Comparison of ENCODE assay signal across 19 cellular contexts in the genomic region with DNA sequence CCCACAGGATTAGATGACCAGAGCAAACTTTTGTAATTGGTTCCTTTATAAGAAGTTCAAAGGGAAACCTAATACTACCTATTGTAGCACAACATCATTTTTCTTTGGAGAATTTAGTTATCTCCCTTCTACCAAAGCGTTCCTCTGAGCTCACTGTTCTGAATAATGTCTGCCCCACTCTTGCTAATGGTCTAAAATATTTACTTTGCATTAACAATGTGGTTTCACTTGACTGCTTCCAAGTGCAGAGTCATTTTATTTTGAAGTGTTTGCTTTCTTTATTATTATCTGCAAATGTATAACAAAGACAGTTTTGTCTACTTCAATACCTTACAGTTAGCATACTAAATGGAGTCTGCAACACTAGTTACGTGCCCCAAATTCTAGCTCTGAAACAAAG. TPM values are rescaled to one million over a fixed set of nuclear protein-coding genes. Genes with fewer than 3 reads are reported as not detected.
DNase-seq lines count a peak whose midpoint lies in the region; ATAC-seq and TF ChIP-seq lines count a peak whose summit lies in the region.
"Had no signal": no experiment of that assay in that cellular context is flagged by ENCODE, and none has a peak within 500 bp of the region (broad histone marks: within the 10 kb centered on the region; RNA-seq: fewer than 3 reads in every experiment).

No MANE protein-coding gene starts in this region.

- peaks cover 5% of the 10 kb centered on the region for H3K36me3 Mint-ChIP-seq in Caco-2 (ENCODE audit: insufficient read depth, unreplicated experiment)

- peaks cover 37% of the 10 kb centered on the region for H3K4me1 Mint-ChIP-seq in Caco-2 (ENCODE audit: low read depth, unreplicated experiment)

- CTCF ChIA-PET in Caco-2 (lab: Charles Lee): interaction anchor here (1.6 kb wide), 2 partner anchors 19 to 243 kb away, joined by 6 to 14 read pairs; partner anchors contain the start of gene CALHM5

- no peak overlapping the region for H3K4me3 ChIP-seq in Caco-2 (ENCODE audit: low read depth, low read length)
- H3K4me3 ChIP-seq in fibroblast of lung (replicated peaks in 1 of 4; ENCODE audit: control extremely low read depth in 1 of 4, insufficient read depth in 1 of 4, low read depth in 3 of 4, low read length in 4 of 4): no peak overlapping the region
- no peak overlapping the region for H3K4me3 ChIP-seq in stomach
- H3K4me3 ChIP-seq: A549, MG63, suprapubic skin had no signal

- no peaks in the 10 kb centered on the region for H4K20me1 ChIP-seq in fibroblast of lung (ENCODE audit: control insufficient read depth, extremely low read depth, insufficient read depth, low read length)

- H2AFZ ChIP-seq in fibroblast of lung (ENCODE audit: low read length): no peak overlapping the region

- ATAC-seq in GM21390 (IDR thresholded peaks at IDR 0.05; ENCODE audit: unreplicated experiment) (no peak), Right ventricle myocardium inferior (no peak)
- ATAC-seq: A549, HCT116 had no signal

- H3K9me3 Mint-ChIP-seq in Caco-2 (ENCODE audit: unreplicated experiment): no peaks in the 10 kb centered on the region

- H3K4me1 ChIP-seq in Caco-2 (peaks cover 49% of the 10 kb centered on the region), fibroblast of lung (ENCODE audit: control insufficient read depth, extremely low read depth, insufficient read depth, low read length) (peaks cover 3% of the 10 kb centered on the region), stomach (peaks cover 0 to 4% (median 0%) of the 10 kb centered on the region in 4 donors)
- H3K4me1 ChIP-seq: suprapubic skin had no signal

- H3K36me3 ChIP-seq in Caco-2 (ENCODE audit: control insufficient read depth, insufficient read depth, low read length): no peaks in the 10 kb centered on the region
- H3K36me3 ChIP-seq in fibroblast of lung (ENCODE audit: control insufficient read depth, insufficient read depth, low read length): no peaks in the 10 kb centered on the region
- no peaks in the 10 kb centered on the region for H3K36me3 ChIP-seq in stomach
- H3K36me3 ChIP-seq: MG63, suprapubic skin, WERI-Rb-1 had no signal

- H3K9ac ChIP-seq in fibroblast of lung (ENCODE audit: insufficient read depth, low read length): no peak overlapping the region

- H3K4me3 Mint-ChIP-seq in Caco-2 (ENCODE audit: unreplicated experiment): peak overlapping the region; percentile 60

- H3K27ac ChIP-seq in fibroblast of lung (ENCODE audit: insufficient read depth, low read length) (no peak overlapping the region), stomach (no peak overlapping the region)
- H3K27ac ChIP-seq: A549, suprapubic skin, WERI-Rb-1 had no signal

- TF ChIP-seq CTCF in Caco-2 (IDR thresholded peaks at IDR 0.05; ENCODE audit: insufficient read depth in 1 of 2, low read depth in 1 of 2, low read length in 1 of 2, severe bottlenecking in 1 of 2, unreplicated experiment in 1 of 2) (no peak), fibroblast of lung (conservative IDR thresholded peaks at IDR 0.05 in 1 of 2, IDR thresholded peaks at IDR 0.05 in 1 of 2; ENCODE audit: low read depth in 1 of 2, low read length in 2 of 2) (no peak), stomach (IDR thresholded peaks at IDR 0.05) (no peak)

- no peaks in the 10 kb centered on the region for H3K79me2 ChIP-seq in fibroblast of lung (ENCODE audit: control insufficient read depth, insufficient read depth, low read length)

- no peak overlapping the region for H3K27ac Mint-ChIP-seq in Caco-2 (ENCODE audit: unreplicated experiment)

- H3K27me3 ChIP-seq in Caco-2 (replicated peaks; ENCODE audit: control insufficient read depth, insufficient read depth, low read length): no peaks in the 10 kb centered on the region
- no peaks in the 10 kb centered on the region for H3K27me3 ChIP-seq in fibroblast of lung (ENCODE audit: control insufficient read depth, insufficient read depth, low read length)
- peaks cover 0 to 3% (median 0%) of the 10 kb centered on the region in 3 donors for H3K27me3 ChIP-seq in stomach
- H3K27me3 ChIP-seq: suprapubic skin had no signal

- H3K9me3 ChIP-seq in Caco-2 (no peaks in the 10 kb centered on the region), fibroblast of lung (ENCODE audit: control insufficient read depth, insufficient read depth, low read depth, low read length) (no peaks in the 10 kb centered on the region), stomach (no peaks in the 10 kb centered on the region)
- H3K9me3 ChIP-seq: A549, MG63, suprapubic skin had no signal

- BruUV-seq in Caco-2 (replicated peaks; lab: Mats Ljungman, UMichigan): no TSS peak

- no peaks in the 10 kb centered on the region for H3K27me3 Mint-ChIP-seq in Caco-2 (ENCODE audit: insufficient read depth, unreplicated experiment)

- H3K4me2 ChIP-seq in fibroblast of lung (ENCODE audit: extremely low read depth, insufficient read depth, low read length): no peak overlapping the region
- H3K4me2 ChIP-seq: A549 had no signal

- 26 to 58% (median 32%) methylated on average over 2 of the region's 2 CpGs for WGBS in stomach, 5 donors

- TF ChIP-seq EP300 in stomach (IDR thresholded peaks at IDR 0.05): no peak

- POLR2A ChIA-PET in Caco-2 (lab: Charles Lee): interaction anchor here (1.0 kb wide), 1 partner anchor 19 kb away, joined by 4 read pairs; the partner anchor contains the start of gene CALHM5

- DNase-seq in Caco-2 (no peak), NCI-H128 (lab: John Stamatoyannopoulos, UW; ENCODE audit: unreplicated experiment) (peak; percentile 18), NCI-H510A (lab: John Stamatoyannopoulos, UW) (peak; percentile 20), fibroblast of lung (ENCODE audit: low read depth in 2 of 2) (peak; percentile 41 to 71), stomach (no peak), dermis blood vessel endothelial cell (no peak), Right ventricle myocardium inferior (ENCODE audit: missing footprints) (no peak)
- DNase-seq: activated gamma-delta T cell treated with Interleukin-2 at 50 U/mL for 16 hours, Calu3, glutamatergic neuron, kidney, MG63, WERI-Rb-1 had no signal

- intact Hi-C loops in Caco-2 (cut with micrococcal nuclease; ENCODE audit: unreplicated experiment) (loop anchor here (10.0 kb wide), 1 partner anchor 314 kb away; no protein-coding TSS in a partner anchor), stomach (cut with DNase I; ENCODE audit: low total_unique reads) (loop anchor here (10.0 kb wide), 1 partner anchor 266 kb away; no protein-coding TSS in a partner anchor), Right ventricle myocardium inferior (cut with DNase I) (loop anchor here (5.0 to 10.0 kb wide), 2 partner anchors 88 to 316 kb away; no protein-coding TSS in a partner anchor)

- no peak for TF ChIP-seq POLR2A in stomach (IDR thresholded peaks at IDR 0.05)

RNA-seq across cellular contexts. Expression of gene TRAPPC3L, which starts 15.0 kb away (rescaled TPM):
- total RNA-seq in Caco-2 (2022) (not detected in 2 replicates), fibroblast of lung (under 0.01 TPM in 2 replicates), stomach (not detected), dermis blood vessel endothelial cell (0.17 TPM in 1 of 2 replicates, not detected in the other), Right ventricle myocardium inferior (not detected)
- polyA plus RNA-seq in fibroblast of lung (0.02 and 0.05 TPM in 2 replicates), stomach (not detected)
- not detected in 2 replicates for polyA plus RNA-seq in fibroblast of lung (2012)
- polyA minus RNA-seq in fibroblast of lung (ENCODE audit: low replicate concordance): not detected in 2 replicates
- total RNA-seq: Calu3, kidney, OCI-LY7, suprapubic skin had no signal
- polyA plus RNA-seq: A549 had no signal

RNA-seq across cellular contexts. Expression of gene CALHM5, which starts 19.0 kb away (rescaled TPM):
- total RNA-seq in Caco-2 (2022): 1.1 and 1.3 TPM in 2 replicates
- 4.1 and 4.4 TPM in 2 replicates for total RNA-seq in fibroblast of lung
- polyA plus RNA-seq in fibroblast of lung: 3.2 and 8.3 TPM in 2 replicates
- polyA plus RNA-seq in fibroblast of lung (2012): 2.7 and 6.4 TPM in 2 replicates
- 3.1 and 3.9 TPM in 2 replicates for polyA minus RNA-seq in fibroblast of lung (ENCODE audit: low replicate concordance)
- 1 to 10 TPM in 2 of 5 donors, under 1 TPM in 3; under 0.01 to 4.2 (median 0.29) TPM for total RNA-seq in stomach
- under 1 TPM; 0.10 to 0.44 (median 0.15) TPM for polyA plus RNA-seq in stomach
- total RNA-seq in dermis blood vessel endothelial cell: 2.5 and 3.4 TPM in 2 replicates
- total RNA-seq in Right ventricle myocardium inferior: 2.9 TPM
- total RNA-seq: OCI-LY7 had no signal

RNA-seq across cellular contexts. Expression of gene CALHM4, which starts 23.1 kb away (rescaled TPM):
- 1.8 and 3.4 TPM in 2 replicates for total RNA-seq in Caco-2 (2022)
- not detected in 2 replicates for total RNA-seq in fibroblast of lung
- polyA plus RNA-seq in fibroblast of lung: not detected in 2 replicates
- polyA plus RNA-seq in fibroblast of lung (2012): not detected in 2 replicates
- not detected in 2 replicates for polyA minus RNA-seq in fibroblast of lung (ENCODE audit: low replicate concordance)
- not detected for total RNA-seq in stomach
- not detected for polyA plus RNA-seq in stomach
- total RNA-seq in dermis blood vessel endothelial cell: not detected in 2 replicates
- not detected for total RNA-seq in Right ventricle myocardium inferior
- total RNA-seq: Calu3, HT1080, kidney, OCI-LY7 had no signal
- polyA plus RNA-seq: A549 had no signal

RNA-seq across cellular contexts. Expression of gene RWDD1, which starts 40.9 kb away (rescaled TPM):
- total RNA-seq in Caco-2 (2022) (35.0 and 37.9 TPM in 2 replicates), fibroblast of lung (21.1 and 22.8 TPM in 2 replicates), stomach (10 to 100 TPM in 4 of 5 donors, 1 to 10 TPM in 1; 8.7 to 98.1 (median 25.7) TPM), dermis blood vessel endothelial cell (24.7 and 27.7 TPM in 2 replicates), Right ventricle myocardium inferior (72.6 TPM)
- polyA plus RNA-seq in fibroblast of lung (53.8 and 60.3 TPM in 2 replicates), stomach (10 to 100 TPM; 64.4 to 92.4 (median 68.2) TPM)
- 57.1 and 59.5 TPM in 2 replicates for polyA plus RNA-seq in fibroblast of lung (2012)
- polyA minus RNA-seq in fibroblast of lung (ENCODE audit: low replicate concordance): 5.6 and 7.7 TPM in 2 replicates

Comparison
In these comparisons a context has a peak if more than half of its experiments do, and no peak if none do; other contexts are left out.
1. DNase-seq: peak in NCI-H128 (single experiment), NCI-H510A (single experiment) and fibroblast of lung (2 of 2); none in Caco-2 (0 of 2), stomach (single experiment), dermis blood vessel endothelial cell (single experiment) and Right ventricle myocardium inferior (single experiment).